In the genomic region with DNA sequence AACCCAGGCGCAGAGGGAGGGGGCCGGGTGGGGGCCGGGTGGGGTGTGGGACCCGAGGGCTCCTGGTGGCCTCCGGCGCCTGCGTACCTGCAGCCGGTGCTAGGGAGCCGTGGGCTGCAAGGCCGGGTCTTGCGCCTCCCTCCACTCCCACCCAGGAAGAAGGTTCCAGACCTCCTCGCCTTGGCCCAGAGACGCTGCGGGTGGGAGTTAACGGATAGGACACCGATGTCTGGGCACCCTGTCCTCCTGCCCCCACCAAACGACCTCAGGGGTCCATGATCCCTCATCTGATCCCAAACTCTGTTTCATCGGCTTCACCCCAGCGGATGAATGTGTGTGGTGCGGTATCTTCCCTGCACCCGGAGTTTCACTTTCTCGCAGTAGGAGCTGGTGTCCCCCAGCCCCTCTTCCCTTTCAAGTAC, we compare ENCODE assay signal across 1 cellular context.
TF ChIP-seq lines count a peak whose summit lies in the region.

No MANE protein-coding gene starts in this region.

TF ChIP-seq in IMR-90, 13 proteins besides CTCF, POLR2A, EP300 and RAD21:
- TF ChIP-seq MAZ (IDR thresholded peaks at IDR 0.05; ENCODE audit: borderline replicate concordance, low read depth, low read length) (peak; percentile 22; the same call in 1 of the 2 replicates), MAFK (IDR thresholded peaks at IDR 0.05; ENCODE audit: low read depth, low read length) (no peak)
TF ChIP-seq in IMR-90: peak in this region for 1.
